Comparison of ENCODE assay signal across 22 cellular contexts in genomic region chr7:69624431-69624830, GRCh38.
"Had no signal": no experiment of that assay in that cellular context is flagged by ENCODE, and none has a peak within 500 bp of the region (broad histone marks: within the 10 kb centered on the region; RNA-seq: fewer than 3 reads in every experiment).

No MANE protein-coding gene starts in this region.

- DNase-seq: activated CD4-positive, alpha-beta T cell treated with anti-CD3 and anti-CD28 coated beads, Interleukin-2, amount 50 U/mL, for 48 hours; activated CD4-positive, CD25-positive, alpha-beta regulatory T cell treated with anti-CD3 and anti-CD28 coated beads, Interleukin-2, amount 50 U/mL, for 72 hours; activated CD8-positive, alpha-beta memory T cell treated with anti-CD3 and anti-CD28 coated beads, Interleukin-2, amount 10 ng/mL, durations not matched to agents 7 days and 5 days; activated effector memory CD4-positive, alpha-beta T cell treated with Interleukin-2 at 50 U/mL for 16 hours; activated T-cell treated with anti-CD3 and anti-CD28 coated beads, Interleukin-2, amount 50 U/mL, for 24 hours; amniotic stem cell; cortex of kidney; effector CD8-positive, alpha-beta T cell; heart right ventricle; islet precursor cell; left ventricle myocardium inferior; mesenchymal stem cell; stimulated activated CD4-positive, alpha-beta T cell treated with anti-CD3 and anti-CD28 coated beads, Interleukin-12 subunit alpha, Interleukin-12 subunit beta, amount 100 ng/mL, for 4 hours; stimulated activated CD4-positive, alpha-beta T cell treated with anti-CD3 and anti-CD28 coated beads, Interleukin-2, amount 100 ng/mL, for 48 hours; stimulated activated CD8-positive, alpha-beta memory T cell treated with anti-CD3 and anti-CD28 coated beads, Interleukin-4, amount 100 ng/mL, for 48 hours; stimulated activated naive CD8-positive, alpha-beta T cell treated with anti-CD3 and anti-CD28 coated beads, Interleukin-15, Interleukin-2, amounts not matched to agents 100 U/mL and 50 U/mL, for 24 hours had no signal

- H3K9me3 Mint-ChIP-seq: activated naive CD4-positive, alpha-beta T cell treated with anti-CD3 and anti-CD28 coated beads, Interleukin-2, amount 50 U/mL, for 24 hours; activated T-cell treated with anti-CD3 and anti-CD28 coated beads, Interleukin-2, amount 50 U/mL, for 24 hours; brain; central memory CD8-positive, alpha-beta T cell; nephron; type B pancreatic cell had no signal

- H3K27me3 Mint-ChIP-seq: brain, type B pancreatic cell had no signal

- H3K36me3 Mint-ChIP-seq: activated CD8-positive, alpha-beta memory T cell treated with anti-CD3 and anti-CD28 coated beads, Interleukin-2, amount 10 ng/mL, durations not matched to agents 7 days and 5 days; activated naive CD4-positive, alpha-beta T cell treated with anti-CD3 and anti-CD28 coated beads, Interleukin-2, amount 50 U/mL, for 24 hours; brain; type B pancreatic cell had no signal

- H3K27ac ChIP-seq: heart right ventricle, left ventricle myocardium inferior, suprapubic skin had no signal

- H3K9me3 ChIP-seq: heart right ventricle, left ventricle myocardium inferior, suprapubic skin had no signal

- H3K36me3 ChIP-seq: heart right ventricle, left ventricle myocardium inferior, suprapubic skin had no signal

- H3K4me3 Mint-ChIP-seq: activated CD8-positive, alpha-beta memory T cell treated with anti-CD3 and anti-CD28 coated beads, Interleukin-2, amount 10 ng/mL, durations not matched to agents 7 days and 5 days; activated naive CD4-positive, alpha-beta T cell treated with anti-CD3 and anti-CD28 coated beads, Interleukin-2, amount 50 U/mL, for 24 hours; activated T-cell treated with anti-CD3 and anti-CD28 coated beads, Interleukin-2, amount 50 U/mL, for 24 hours; central memory CD8-positive, alpha-beta T cell; nephron; type B pancreatic cell had no signal

- H3K27me3 ChIP-seq: heart right ventricle, suprapubic skin had no signal

- H3K4me3 ChIP-seq: heart right ventricle, left ventricle myocardium inferior, suprapubic skin had no signal

- H3K4me1 ChIP-seq: suprapubic skin had no signal

- H3K4me1 Mint-ChIP-seq: activated CD8-positive, alpha-beta memory T cell treated with anti-CD3 and anti-CD28 coated beads, Interleukin-2, amount 10 ng/mL, durations not matched to agents 7 days and 5 days; activated naive CD4-positive, alpha-beta T cell treated with anti-CD3 and anti-CD28 coated beads, Interleukin-2, amount 50 U/mL, for 24 hours; central memory CD8-positive, alpha-beta T cell had no signal

- ATAC-seq: activated CD8-positive, alpha-beta memory T cell treated with anti-CD3 and anti-CD28 coated beads, Interleukin-2, amount 10 ng/mL, durations not matched to agents 7 days and 5 days; heart right ventricle; stimulated activated naive CD8-positive, alpha-beta T cell treated with anti-CD3 and anti-CD28 coated beads, Interleukin-15, Interleukin-2, amounts not matched to agents 100 U/mL and 50 U/mL, for 24 hours had no signal

- H3K27ac Mint-ChIP-seq: activated CD8-positive, alpha-beta memory T cell treated with anti-CD3 and anti-CD28 coated beads, Interleukin-2, amount 10 ng/mL, durations not matched to agents 7 days and 5 days; activated naive CD4-positive, alpha-beta T cell treated with anti-CD3 and anti-CD28 coated beads, Interleukin-2, amount 50 U/mL, for 24 hours; activated T-cell treated with anti-CD3 and anti-CD28 coated beads, Interleukin-2, amount 50 U/mL, for 24 hours; nephron had no signal
